Comparison of ENCODE assay signal across 1 cellular context in genomic region chr2:42117923-42118758, GRCh38.
TF ChIP-seq lines count a peak whose summit lies in the region.

No MANE protein-coding gene starts in this region.

TF ChIP-seq in HepG2, 621 proteins besides CTCF, POLR2A, EP300 and RAD21 (continued from another document and continues in another):
- no peak for TF ChIP-seq ZNF318 (CRISPR knock-in tag; IDR thresholded peaks at IDR 0.05)
- no peak for TF ChIP-seq MAFG (CRISPR knock-in tag; IDR thresholded peaks at IDR 0.05)
- no peak for TF ChIP-seq NRL (CRISPR knock-in tag; IDR thresholded peaks at IDR 0.05; ENCODE audit: borderline replicate concordance)
- 0 out of 2 replicates have a peak, but pooled peaks have one; percentile 50 for TF ChIP-seq SNAI1 (CRISPR knock-in tag; IDR thresholded peaks at IDR 0.05; ENCODE audit: borderline replicate concordance)
- TF ChIP-seq ZNF577 (CRISPR knock-in tag; IDR thresholded peaks at IDR 0.05; ENCODE audit: borderline replicate concordance, low read depth) = no peak
- no peak for TF ChIP-seq SCMH1 (CRISPR knock-in tag; IDR thresholded peaks at IDR 0.05; ENCODE audit: borderline replicate concordance)
- 0 out of 2 replicates have a peak, but pooled peaks have one; percentile 47 for TF ChIP-seq TCF7L2 (IDR thresholded peaks at IDR 0.05; ENCODE audit: low read depth, low read length)
- TF ChIP-seq ZFP36L2 (CRISPR knock-in tag; IDR thresholded peaks at IDR 0.05) = no peak
- TF ChIP-seq, protein P1, sequence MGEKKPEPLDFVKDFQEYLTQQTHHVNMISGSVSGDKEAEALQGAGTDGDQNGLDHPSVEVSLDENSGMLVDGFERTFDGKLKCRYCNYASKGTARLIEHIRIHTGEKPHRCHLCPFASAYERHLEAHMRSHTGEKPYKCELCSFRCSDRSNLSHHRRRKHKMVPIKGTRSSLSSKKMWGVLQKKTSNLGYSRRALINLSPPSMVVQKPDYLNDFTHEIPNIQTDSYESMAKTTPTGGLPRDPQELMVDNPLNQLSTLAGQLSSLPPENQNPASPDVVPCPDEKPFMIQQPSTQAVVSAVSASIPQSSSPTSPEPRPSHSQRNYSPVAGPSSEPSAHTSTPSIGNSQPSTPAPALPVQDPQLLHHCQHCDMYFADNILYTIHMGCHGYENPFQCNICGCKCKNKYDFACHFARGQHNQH (CRISPR knock-in tag; IDR thresholded peaks at IDR 0.05) = peak; percentile 90
- no peak for TF ChIP-seq ZNF543 (CRISPR knock-in tag; IDR thresholded peaks at IDR 0.05)
- TF ChIP-seq GFI1 (CRISPR knock-in tag; IDR thresholded peaks at IDR 0.05; ENCODE audit: borderline replicate concordance) = peak; percentile 84
- TF ChIP-seq RXRA (CRISPR knock-in tag; IDR thresholded peaks at IDR 0.05) = peak; percentile 86; the same call in 1 of the 2 replicates
- peak; percentile 73; the same call in 1 of the 2 replicates for TF ChIP-seq FOSL1 (CRISPR knock-in tag; IDR thresholded peaks at IDR 0.05; ENCODE audit: borderline replicate concordance)
- peak; percentile 61; the same call in 1 of the 2 replicates for TF ChIP-seq MIER2 (CRISPR knock-in tag; IDR thresholded peaks at IDR 0.05)
- peak; percentile 87 for TF ChIP-seq PHF21A (CRISPR knock-in tag; IDR thresholded peaks at IDR 0.05)
- TF ChIP-seq ELF3 (CRISPR knock-in tag; IDR thresholded peaks at IDR 0.05) = peak; percentile 90
- TF ChIP-seq, protein P2, sequence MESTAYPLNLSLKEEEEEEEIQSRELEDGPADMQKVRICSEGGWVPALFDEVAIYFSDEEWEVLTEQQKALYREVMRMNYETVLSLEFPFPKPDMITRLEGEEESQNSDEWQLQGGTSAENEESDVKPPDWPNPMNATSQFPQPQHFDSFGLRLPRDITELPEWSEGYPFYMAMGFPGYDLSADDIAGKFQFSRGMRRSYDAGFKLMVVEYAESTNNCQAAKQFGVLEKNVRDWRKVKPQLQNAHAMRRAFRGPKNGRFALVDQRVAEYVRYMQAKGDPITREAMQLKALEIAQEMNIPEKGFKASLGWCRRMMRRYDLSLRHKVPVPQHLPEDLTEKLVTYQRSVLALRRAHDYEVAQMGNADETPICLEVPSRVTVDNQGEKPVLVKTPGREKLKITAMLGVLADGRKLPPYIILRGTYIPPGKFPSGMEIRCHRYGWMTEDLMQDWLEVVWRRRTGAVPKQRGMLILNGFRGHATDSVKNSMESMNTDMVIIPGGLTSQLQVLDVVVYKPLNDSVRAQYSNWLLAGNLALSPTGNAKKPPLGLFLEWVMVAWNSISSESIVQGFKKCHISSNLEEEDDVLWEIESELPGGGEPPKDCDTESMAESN (CRISPR knock-in tag; conservative IDR thresholded peaks at IDR 0.05) = no peak
- peak; percentile 52; the same call in 1 of the 2 replicates for TF ChIP-seq CCDC6 (CRISPR knock-in tag; IDR thresholded peaks at IDR 0.05)
- peak; percentile 53; the same call in 1 of the 2 replicates for TF ChIP-seq ZNF574 (CRISPR knock-in tag; IDR thresholded peaks at IDR 0.05)
- peak; percentile 83; the same call in 1 of the 2 replicates for TF ChIP-seq ZNF232 (CRISPR knock-in tag; IDR thresholded peaks at IDR 0.05; ENCODE audit: borderline replicate concordance)
- TF ChIP-seq, protein P3, sequence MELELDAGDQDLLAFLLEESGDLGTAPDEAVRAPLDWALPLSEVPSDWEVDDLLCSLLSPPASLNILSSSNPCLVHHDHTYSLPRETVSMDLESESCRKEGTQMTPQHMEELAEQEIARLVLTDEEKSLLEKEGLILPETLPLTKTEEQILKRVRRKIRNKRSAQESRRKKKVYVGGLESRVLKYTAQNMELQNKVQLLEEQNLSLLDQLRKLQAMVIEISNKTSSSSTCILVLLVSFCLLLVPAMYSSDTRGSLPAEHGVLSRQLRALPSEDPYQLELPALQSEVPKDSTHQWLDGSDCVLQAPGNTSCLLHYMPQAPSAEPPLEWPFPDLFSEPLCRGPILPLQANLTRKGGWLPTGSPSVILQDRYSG (CRISPR knock-in tag; IDR thresholded peaks at IDR 0.05) = 0 out of 2 replicates have a peak, but pooled peaks have one; percentile 45
- peak; percentile 88 for TF ChIP-seq SKIL (CRISPR knock-in tag; IDR thresholded peaks at IDR 0.05; ENCODE audit: borderline replicate concordance)
- TF ChIP-seq ZNF629 (CRISPR knock-in tag; conservative IDR thresholded peaks at IDR 0.05) = peak; percentile 36; the same call in 1 of the 2 replicates
- peak; percentile 100 for TF ChIP-seq TFE3 (CRISPR knock-in tag; IDR thresholded peaks at IDR 0.05)
- TF ChIP-seq, protein P4, sequence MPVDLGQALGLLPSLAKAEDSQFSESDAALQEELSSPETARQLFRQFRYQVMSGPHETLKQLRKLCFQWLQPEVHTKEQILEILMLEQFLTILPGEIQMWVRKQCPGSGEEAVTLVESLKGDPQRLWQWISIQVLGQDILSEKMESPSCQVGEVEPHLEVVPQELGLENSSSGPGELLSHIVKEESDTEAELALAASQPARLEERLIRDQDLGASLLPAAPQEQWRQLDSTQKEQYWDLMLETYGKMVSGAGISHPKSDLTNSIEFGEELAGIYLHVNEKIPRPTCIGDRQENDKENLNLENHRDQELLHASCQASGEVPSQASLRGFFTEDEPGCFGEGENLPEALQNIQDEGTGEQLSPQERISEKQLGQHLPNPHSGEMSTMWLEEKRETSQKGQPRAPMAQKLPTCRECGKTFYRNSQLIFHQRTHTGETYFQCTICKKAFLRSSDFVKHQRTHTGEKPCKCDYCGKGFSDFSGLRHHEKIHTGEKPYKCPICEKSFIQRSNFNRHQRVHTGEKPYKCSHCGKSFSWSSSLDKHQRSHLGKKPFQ (CRISPR knock-in tag; IDR thresholded peaks at IDR 0.05; ENCODE audit: insufficient replicate concordance) = peak; percentile 33
- TF ChIP-seq, protein P5, sequence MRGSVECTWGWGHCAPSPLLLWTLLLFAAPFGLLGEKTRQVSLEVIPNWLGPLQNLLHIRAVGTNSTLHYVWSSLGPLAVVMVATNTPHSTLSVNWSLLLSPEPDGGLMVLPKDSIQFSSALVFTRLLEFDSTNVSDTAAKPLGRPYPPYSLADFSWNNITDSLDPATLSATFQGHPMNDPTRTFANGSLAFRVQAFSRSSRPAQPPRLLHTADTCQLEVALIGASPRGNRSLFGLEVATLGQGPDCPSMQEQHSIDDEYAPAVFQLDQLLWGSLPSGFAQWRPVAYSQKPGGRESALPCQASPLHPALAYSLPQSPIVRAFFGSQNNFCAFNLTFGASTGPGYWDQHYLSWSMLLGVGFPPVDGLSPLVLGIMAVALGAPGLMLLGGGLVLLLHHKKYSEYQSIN (CRISPR knock-in tag; IDR thresholded peaks at IDR 0.05; ENCODE audit: borderline replicate concordance) = no peak
- peak; percentile 97 for TF ChIP-seq ESRRA (CRISPR knock-in tag; IDR thresholded peaks at IDR 0.05; ENCODE audit: low read depth)
- peak; percentile 37; the same call in 1 of the 2 replicates for TF ChIP-seq STAT5B (CRISPR knock-in tag; IDR thresholded peaks at IDR 0.05)
- TF ChIP-seq ZNF678 (CRISPR knock-in tag; IDR thresholded peaks at IDR 0.05) = no peak
- peak; percentile 77; the same call in 1 of the 2 replicates for TF ChIP-seq ZNF878 (CRISPR knock-in tag; IDR thresholded peaks at IDR 0.05)
- TF ChIP-seq LCORL (IDR thresholded peaks at IDR 0.05) = 0 out of 2 replicates have a peak, but pooled peaks have one; percentile 4
- TF ChIP-seq LCORL (CRISPR knock-in tag; IDR thresholded peaks at IDR 0.05) = peak; percentile 94
- TF ChIP-seq CREBL2 (CRISPR knock-in tag; IDR thresholded peaks at IDR 0.05; ENCODE audit: borderline replicate concordance) = no peak
- TF ChIP-seq ZNF383 (CRISPR knock-in tag; IDR thresholded peaks at IDR 0.05; ENCODE audit: borderline replicate concordance) = no peak
